ENCODE assay signal across 1 cellular context in the genomic region with DNA sequence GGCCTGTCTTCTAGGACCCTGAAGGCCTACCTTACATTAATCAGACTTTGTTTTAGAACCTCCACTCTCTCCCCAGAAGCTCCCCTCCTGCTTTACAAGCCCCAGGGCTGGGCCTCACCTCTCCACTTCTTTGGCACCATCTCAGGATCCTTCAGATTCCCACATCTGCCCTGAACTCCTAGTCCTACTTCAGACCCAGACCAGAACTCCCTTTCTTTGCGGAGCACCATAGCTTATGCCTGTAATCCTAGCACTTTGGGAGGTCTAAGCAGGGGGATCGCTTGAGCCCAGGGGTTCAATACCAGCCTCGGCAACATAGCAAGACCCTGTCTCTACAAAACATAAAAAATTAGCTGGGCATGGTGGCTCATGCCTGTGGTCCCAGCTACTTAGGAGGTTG.
TF ChIP-seq lines count a peak whose summit lies in the region.

No MANE protein-coding gene starts in this region.

TF ChIP-seq in endothelial cell of umbilical vein, 7 proteins besides CTCF, POLR2A, EP300 and RAD21:
- TF ChIP-seq JUN (IDR thresholded peaks at IDR 0.05; ENCODE audit: borderline replicate concordance, insufficient read depth, insufficient read length, low read depth) = no peak
- TF ChIP-seq EZH2 (IDR thresholded peaks at IDR 0.05; ENCODE audit: borderline replicate concordance, low read depth, low read length, severe bottlenecking) = no peak
- no peak for TF ChIP-seq GATA2 (IDR thresholded peaks at IDR 0.05; ENCODE audit: insufficient read depth, insufficient read length, low read depth, low read length)
- no peak for TF ChIP-seq POLR2AphosphoS5 (IDR thresholded peaks at IDR 0.05; ENCODE audit: insufficient read depth, low read depth, low read length)
- no peak for TF ChIP-seq FOS (IDR thresholded peaks at IDR 0.05; ENCODE audit: borderline replicate concordance, insufficient read depth, low read length)
